Comparison of ENCODE assay signal across 2 cellular contexts in genomic region chr20:51491393-51491792, GRCh38.
TF ChIP-seq lines count a peak whose summit lies in the region.

No MANE protein-coding gene starts in this region.

TF ChIP-seq in IMR-90, 13 proteins besides CTCF, POLR2A, EP300 and RAD21:
- TF ChIP-seq ELK1 (IDR thresholded peaks at IDR 0.05; ENCODE audit: borderline replicate concordance, low read depth, low read length) = no peak
- no peak for TF ChIP-seq RFX5 (IDR thresholded peaks at IDR 0.05; ENCODE audit: low read depth, low read length)
- no peak for TF ChIP-seq MXI1 (IDR thresholded peaks at IDR 0.05; ENCODE audit: borderline replicate concordance, low read depth, low read length)
- TF ChIP-seq CHD1 (IDR thresholded peaks at IDR 0.05; ENCODE audit: low read depth, low read length) = no peak
- no peak for TF ChIP-seq BHLHE40 (IDR thresholded peaks at IDR 0.05; ENCODE audit: low read depth, low read length)
TF ChIP-seq in IMR-90: peak in this region for 0.

TF ChIP-seq in K562, 482 proteins besides CTCF, POLR2A, EP300 and RAD21:
- no peak for TF ChIP-seq RBM17 (IDR thresholded peaks at IDR 0.05; ENCODE audit: borderline replicate concordance, low read depth, low read length)
- TF ChIP-seq THAP12 (CRISPR knock-in tag; IDR thresholded peaks at IDR 0.05) = no peak
- TF ChIP-seq, protein P1, sequence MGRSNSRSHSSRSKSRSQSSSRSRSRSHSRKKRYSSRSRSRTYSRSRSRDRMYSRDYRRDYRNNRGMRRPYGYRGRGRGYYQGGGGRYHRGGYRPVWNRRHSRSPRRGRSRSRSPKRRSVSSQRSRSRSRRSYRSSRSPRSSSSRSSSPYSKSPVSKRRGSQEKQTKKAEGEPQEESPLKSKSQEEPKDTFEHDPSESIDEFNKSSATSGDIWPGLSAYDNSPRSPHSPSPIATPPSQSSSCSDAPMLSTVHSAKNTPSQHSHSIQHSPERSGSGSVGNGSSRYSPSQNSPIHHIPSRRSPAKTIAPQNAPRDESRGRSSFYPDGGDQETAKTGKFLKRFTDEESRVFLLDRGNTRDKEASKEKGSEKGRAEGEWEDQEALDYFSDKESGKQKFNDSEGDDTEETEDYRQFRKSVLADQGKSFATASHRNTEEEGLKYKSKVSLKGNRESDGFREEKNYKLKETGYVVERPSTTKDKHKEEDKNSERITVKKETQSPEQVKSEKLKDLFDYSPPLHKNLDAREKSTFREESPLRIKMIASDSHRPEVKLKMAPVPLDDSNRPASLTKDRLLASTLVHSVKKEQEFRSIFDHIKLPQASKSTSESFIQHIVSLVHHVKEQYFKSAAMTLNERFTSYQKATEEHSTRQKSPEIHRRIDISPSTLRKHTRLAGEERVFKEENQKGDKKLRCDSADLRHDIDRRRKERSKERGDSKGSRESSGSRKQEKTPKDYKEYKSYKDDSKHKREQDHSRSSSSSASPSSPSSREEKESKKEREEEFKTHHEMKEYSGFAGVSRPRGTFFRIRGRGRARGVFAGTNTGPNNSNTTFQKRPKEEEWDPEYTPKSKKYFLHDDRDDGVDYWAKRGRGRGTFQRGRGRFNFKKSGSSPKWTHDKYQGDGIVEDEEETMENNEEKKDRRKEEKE (IDR thresholded peaks at IDR 0.05; ENCODE audit: borderline replicate concordance in 1 of 2, control insufficient read depth in 1 of 2, low read depth in 2 of 2, low read length in 1 of 2) = no peak
- TF ChIP-seq MYC (IDR thresholded peaks at IDR 0.05; ENCODE audit: low read depth, low read length) = no peak
- no peak for TF ChIP-seq MYC (CRISPR knock-in tag; IDR thresholded peaks at IDR 0.05; ENCODE audit: borderline replicate concordance, low read depth)
- no peak for TF ChIP-seq SLC30A9 (CRISPR knock-in tag; IDR thresholded peaks at IDR 0.05)
- TF ChIP-seq NCOA2 (IDR thresholded peaks at IDR 0.05; ENCODE audit: partially characterized antibody in 2 of 2) = no peak
- TF ChIP-seq, protein P2, sequence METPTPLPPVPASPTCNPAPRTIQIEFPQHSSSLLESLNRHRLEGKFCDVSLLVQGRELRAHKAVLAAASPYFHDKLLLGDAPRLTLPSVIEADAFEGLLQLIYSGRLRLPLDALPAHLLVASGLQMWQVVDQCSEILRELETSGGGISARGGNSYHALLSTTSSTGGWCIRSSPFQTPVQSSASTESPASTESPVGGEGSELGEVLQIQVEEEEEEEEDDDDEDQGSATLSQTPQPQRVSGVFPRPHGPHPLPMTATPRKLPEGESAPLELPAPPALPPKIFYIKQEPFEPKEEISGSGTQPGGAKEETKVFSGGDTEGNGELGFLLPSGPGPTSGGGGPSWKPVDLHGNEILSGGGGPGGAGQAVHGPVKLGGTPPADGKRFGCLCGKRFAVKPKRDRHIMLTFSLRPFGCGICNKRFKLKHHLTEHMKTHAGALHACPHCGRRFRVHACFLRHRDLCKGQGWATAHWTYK (CRISPR knock-in tag; IDR thresholded peaks at IDR 0.05) = no peak
- no peak for TF ChIP-seq POLR2H (tag; IDR thresholded peaks at IDR 0.05; ENCODE audit: low read depth)
- TF ChIP-seq CHD1 (IDR thresholded peaks at IDR 0.05; ENCODE audit: low read length) = no peak
- TF ChIP-seq ZNF232 (CRISPR knock-in tag; IDR thresholded peaks at IDR 0.05) = no peak
- no peak for TF ChIP-seq PYGO2 (tag; IDR thresholded peaks at IDR 0.05)
- no peak for TF ChIP-seq RERE (CRISPR knock-in tag; IDR thresholded peaks at IDR 0.05; ENCODE audit: borderline replicate concordance)
- no peak for TF ChIP-seq REST (CRISPR knock-in tag; IDR thresholded peaks at IDR 0.05; ENCODE audit: low read depth)
- TF ChIP-seq KLF1 (tag; IDR thresholded peaks at IDR 0.05) = no peak
- no peak for TF ChIP-seq CBX3 (IDR thresholded peaks at IDR 0.05; ENCODE audit: borderline replicate concordance in 1 of 2, low read length in 2 of 2)
